Comparison of ENCODE assay signal across 13 cellular contexts in the genomic region with DNA sequence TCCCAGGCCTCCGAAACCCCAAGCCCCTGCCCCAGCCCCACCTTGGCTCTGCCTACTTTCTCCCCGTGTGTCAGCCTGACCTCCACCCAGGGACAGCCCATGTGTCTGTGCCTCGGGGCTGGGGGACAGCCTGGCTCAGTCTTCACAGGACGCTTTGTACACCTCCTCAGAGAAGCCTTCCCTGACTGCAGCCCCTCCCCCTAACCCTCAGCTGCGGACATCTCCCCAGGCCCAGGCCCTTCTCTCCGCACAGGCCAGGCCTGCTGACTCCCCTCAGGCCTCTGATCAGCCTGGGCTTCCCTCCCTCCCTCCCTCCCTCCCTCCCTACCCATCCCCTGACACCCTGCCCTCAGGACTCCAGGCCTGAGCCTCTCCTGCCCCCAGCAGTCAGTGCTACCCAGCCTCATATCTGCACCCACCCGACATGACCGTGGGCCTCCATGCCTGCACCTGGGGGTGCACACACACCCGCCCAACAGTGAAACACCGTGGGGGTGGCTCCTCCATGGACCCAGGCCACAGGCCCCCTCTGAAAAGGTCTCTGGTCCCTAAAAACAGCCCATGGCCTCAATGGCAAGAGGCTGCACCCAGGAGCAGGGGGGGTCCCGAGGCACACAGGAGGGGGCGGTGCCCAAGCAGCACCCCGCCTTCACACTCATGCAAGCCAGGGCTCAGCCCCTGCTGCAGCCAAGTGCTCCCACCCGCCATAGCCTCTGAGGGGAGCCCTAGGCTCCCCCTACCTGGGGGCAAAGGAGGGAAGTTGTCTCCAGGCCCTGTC. TPM values are rescaled to one million over a fixed set of nuclear protein-coding genes. Genes with fewer than 3 reads are reported as not detected.
DNase-seq lines count a peak whose midpoint lies in the region; ATAC-seq and TF ChIP-seq lines count a peak whose summit lies in the region.
"Had no signal": no experiment of that assay in that cellular context is flagged by ENCODE, and none has a peak within 500 bp of the region (broad histone marks: within the 10 kb centered on the region; RNA-seq: fewer than 3 reads in every experiment).

No MANE protein-coding gene starts in this region.

- H2BK20ac ChIP-seq in H9 (ENCODE audit: low read depth, low read length, poor library complexity, severe bottlenecking), result no peak overlapping the region

- H3K27ac Mint-ChIP-seq in H9 (peak overlapping the region in 2 of 3 experiments; percentile 85; a peak in 3 of 7 replicates), WTC11 (no peak overlapping the region; the same call in 1 of the 2 replicates)
- H3K27ac Mint-ChIP-seq in stimulated activated naive CD8-positive, alpha-beta T cell treated with anti-CD3 and anti-CD28 coated beads, Interleukin-15, amount 100 ng/mL, for 72 hours, result no peak overlapping the region

- POLR2A ChIA-PET in WTC11 (lab: Charles Lee), result no interaction called here

- DNase-seq in H9 (no peak), WTC11 (ENCODE audit: low spot score) (no peak), islet precursor cell (peak; percentile 83), suprapubic skin (ENCODE audit: low spot score in 2 of 2) (no peak), NCI-H226 (no peak), NCI-H2171 treated with DMSO at 0.1 percent for 48 hours (lab: John Stamatoyannopoulos, UW) (no peak)
- DNase-seq in stimulated activated naive CD8-positive, alpha-beta T cell treated with anti-CD3 and anti-CD28 coated beads, Interleukin-15, amount 100 ng/mL, for 72 hours, result no peak
- no peak for DNase-seq in activated CD8-positive, alpha-beta memory T cell treated with anti-CD3 and anti-CD28 coated beads for 24 hours
- DNase-seq: activated CD4-positive, CD25-positive, alpha-beta regulatory T cell; activated naive CD4-positive, alpha-beta T cell treated with anti-CD3 and anti-CD28 coated beads, Interleukin-2, amount 50 U/mL, for 16 hours; MM.1S had no signal

- no peak overlapping the region for H2AK5ac ChIP-seq in H9 (ENCODE audit: insufficient read length, low read length)

- H3K4me3 Mint-ChIP-seq in H9, result no peak overlapping the region
- H3K4me3 Mint-ChIP-seq in WTC11, result no peak overlapping the region
- H3K4me3 Mint-ChIP-seq in stimulated activated naive CD8-positive, alpha-beta T cell treated with anti-CD3 and anti-CD28 coated beads, Interleukin-15, amount 100 ng/mL, for 72 hours, result no peak overlapping the region
- H3K4me3 Mint-ChIP-seq: neural crest cell had no signal

- H4K20me1 ChIP-seq in H9 (ENCODE audit: control insufficient read depth, insufficient read depth, insufficient read length), result no peaks in the 10 kb centered on the region

- H2BK120ac ChIP-seq in H9 (ENCODE audit: low read depth, low read length, poor library complexity, severe bottlenecking), result no peak overlapping the region

- no peak overlapping the region for H3K56ac ChIP-seq in H9 (ENCODE audit: insufficient read length, low read depth, low read length)

- peaks cover 5% of the 10 kb centered on the region for H3K79me1 ChIP-seq in H9 (ENCODE audit: insufficient read depth, low read depth, low read length, poor library complexity, severe bottlenecking)

- TF ChIP-seq CTCF in H9 (conservative IDR thresholded peaks at IDR 0.05) (no peak), WTC11 (IDR thresholded peaks at IDR 0.05) (no peak), suprapubic skin (IDR thresholded peaks at IDR 0.05) (no peak)

- no peak overlapping the region for H3K18ac ChIP-seq in H9 (ENCODE audit: insufficient read length, low read depth, low read length)

- H3K27me3 Mint-ChIP-seq in H9 (ENCODE audit: low read depth) (no peaks in the 10 kb centered on the region; the same call in 1 of the 2 replicates), WTC11 (ENCODE audit: low read depth) (no peaks in the 10 kb centered on the region)
- H3K27me3 Mint-ChIP-seq in stimulated activated naive CD8-positive, alpha-beta T cell treated with anti-CD3 and anti-CD28 coated beads, Interleukin-15, amount 100 ng/mL, for 72 hours, result peaks cover 15% of the 10 kb centered on the region

- H3K4me2 ChIP-seq in H9 (ENCODE audit: insufficient read depth, insufficient read length, low read length), result no peak overlapping the region

- H3K79me2 ChIP-seq in H9 (ENCODE audit: insufficient read depth, low read length), result peaks cover 4% of the 10 kb centered on the region; the same call in 1 of the 2 replicates

- no peak overlapping the region for H3K23ac ChIP-seq in H9 (ENCODE audit: insufficient read length, low read depth, low read length)

- peaks cover 2 to 11% of the 10 kb centered on the region in 2 experiments for H3K9me3 Mint-ChIP-seq in H9
- H3K9me3 Mint-ChIP-seq in WTC11, result peaks cover 3% of the 10 kb centered on the region
- peaks cover 3 to 5% of the 10 kb centered on the region in 2 donors for H3K9me3 Mint-ChIP-seq in stimulated activated naive CD8-positive, alpha-beta T cell treated with anti-CD3 and anti-CD28 coated beads, Interleukin-15, amount 100 ng/mL, for 72 hours

- TF ChIP-seq POLR2A in suprapubic skin (IDR thresholded peaks at IDR 0.05), result no peak

- peaks cover 2 to 34% (median 28%) of the 10 kb centered on the region in 3 experiments for H3K36me3 Mint-ChIP-seq in H9 (ENCODE audit: insufficient read depth in 1 of 3, low read depth in 3 of 3)
- H3K36me3 Mint-ChIP-seq in WTC11, result peaks cover 20% of the 10 kb centered on the region

- H3K14ac ChIP-seq in H9 (ENCODE audit: insufficient read depth, low read length), result no peak overlapping the region; the same call in 1 of the 2 replicates

- no peak overlapping the region for H2AFZ ChIP-seq in H9 (ENCODE audit: low read length)

- H2BK12ac ChIP-seq in H9 (ENCODE audit: insufficient read length, low read depth, low read length), result no peak overlapping the region

- no peak overlapping the region for H4K8ac ChIP-seq in H9 (replicated peaks; ENCODE audit: insufficient read length, low read depth, low read length)

- no peak overlapping the region for H4K5ac ChIP-seq in H9 (ENCODE audit: insufficient read length, low read depth, low read length)

- H4K91ac ChIP-seq in H9 (ENCODE audit: insufficient read length, low read depth, low read length), result no peak overlapping the region

- WGBS in H9 (ENCODE audit: extremely low coverage, insufficient read length, low lambda C conversion rate), result no CpG with 5 or more reads among the region's 14 CpGs
- WGBS in suprapubic skin, result 64% methylated on average over 9 of the region's 14 CpGs

- H3K4me1 ChIP-seq in H9 (ENCODE audit: insufficient read depth, low read length) (no peaks in the 10 kb centered on the region; the same call in 1 of the 2 replicates), suprapubic skin (peaks cover 95% of the 10 kb centered on the region)

- no peak overlapping the region for H3T11ph ChIP-seq in H9 (ENCODE audit: low read length)

- H3K27ac ChIP-seq in H9 (ENCODE audit: insufficient read length, low read depth, low read length) (no peak overlapping the region), suprapubic skin (peak overlapping the region; percentile 82)

- H3K27me3 ChIP-seq in H9 (ENCODE audit: insufficient read depth, low read length), result no peaks in the 10 kb centered on the region
- no peaks in the 10 kb centered on the region for H3K27me3 ChIP-seq in suprapubic skin

- peaks cover 13 to 25% of the 10 kb centered on the region in 2 experiments for H3K4me1 Mint-ChIP-seq in H9
- peaks cover 13% of the 10 kb centered on the region for H3K4me1 Mint-ChIP-seq in WTC11
- H3K4me1 Mint-ChIP-seq in stimulated activated naive CD8-positive, alpha-beta T cell treated with anti-CD3 and anti-CD28 coated beads, Interleukin-15, amount 100 ng/mL, for 72 hours, result no peaks in the 10 kb centered on the region

- no peak overlapping the region for H2BK5ac ChIP-seq in H9 (ENCODE audit: insufficient read length, low read length)

- TF ChIP-seq EP300 in suprapubic skin (IDR thresholded peaks at IDR 0.05), result no peak

- H3K9me3 ChIP-seq in H9 (ENCODE audit: control insufficient read depth, low read depth, low read length) (no peaks in the 10 kb centered on the region), suprapubic skin (no peaks in the 10 kb centered on the region)

- no peak overlapping the region for H3K4ac ChIP-seq in H9 (ENCODE audit: low read depth, low read length)

- peak; percentile 6; the same call in 1 of the 2 replicates for ATAC-seq in WTC11
- no peak for ATAC-seq in stimulated activated naive CD8-positive, alpha-beta T cell treated with anti-CD3 and anti-CD28 coated beads, Interleukin-15, amount 100 ng/mL, for 72 hours

- CTCF ChIA-PET in WTC11 (lab: Charles Lee), result interaction anchor here (1.3 kb wide), 2 partner anchors 14 to 28 kb away, joined by 3 to 4 read pairs; no protein-coding TSS in a partner anchor

- H2BK15ac ChIP-seq in H9 (ENCODE audit: low read depth, low read length), result no peak overlapping the region

- no peak overlapping the region for H3K4me3 ChIP-seq in suprapubic skin
- H3K4me3 ChIP-seq: smooth muscle cell had no signal

- no peaks in the 10 kb centered on the region for H3K23me2 ChIP-seq in H9 (ENCODE audit: insufficient read length, low read depth, low read length, poor library complexity, severe bottlenecking)

- no peak overlapping the region for H3K9ac ChIP-seq in H9 (ENCODE audit: extremely low read depth, insufficient read length, low read length)

- peaks cover 12% of the 10 kb centered on the region for H3K36me3 ChIP-seq in suprapubic skin

TF ChIP-seq in WTC11, 78 proteins besides CTCF, POLR2A, EP300 and RAD21:
- no peak for TF ChIP-seq NFYB (CRISPR knock-in tag; conservative IDR thresholded peaks at IDR 0.05; ENCODE audit: low read depth)
- TF ChIP-seq, protein P1, sequence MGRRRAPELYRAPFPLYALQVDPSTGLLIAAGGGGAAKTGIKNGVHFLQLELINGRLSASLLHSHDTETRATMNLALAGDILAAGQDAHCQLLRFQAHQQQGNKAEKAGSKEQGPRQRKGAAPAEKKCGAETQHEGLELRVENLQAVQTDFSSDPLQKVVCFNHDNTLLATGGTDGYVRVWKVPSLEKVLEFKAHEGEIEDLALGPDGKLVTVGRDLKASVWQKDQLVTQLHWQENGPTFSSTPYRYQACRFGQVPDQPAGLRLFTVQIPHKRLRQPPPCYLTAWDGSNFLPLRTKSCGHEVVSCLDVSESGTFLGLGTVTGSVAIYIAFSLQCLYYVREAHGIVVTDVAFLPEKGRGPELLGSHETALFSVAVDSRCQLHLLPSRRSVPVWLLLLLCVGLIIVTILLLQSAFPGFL (CRISPR knock-in tag; IDR thresholded peaks at IDR 0.05; ENCODE audit: borderline replicate concordance), result no peak
TF ChIP-seq in WTC11: peak in this region for 0.

RNA-seq across cellular contexts. Expression of a gene that starts 12.9 kb away (rescaled TPM):
- total RNA-seq in H9 (2021) (200 and 201 TPM in 2 replicates), WTC11 (2021) (298 to 329 TPM (median 323 TPM) in 3 replicates), suprapubic skin (100 to 1,000 TPM; 200 to 623 (median 316) TPM)

RNA-seq across cellular contexts. Expression of a gene that starts 32.7 kb away (rescaled TPM):
- total RNA-seq in H9 (2021), result 1,715 and 1,736 TPM in 2 replicates
- 2,016 to 2,119 TPM (median 2,047 TPM) in 3 replicates for total RNA-seq in WTC11 (2021)
- 1,000 to 10,000 TPM; 1,604 to 3,217 (median 2,363) TPM for total RNA-seq in suprapubic skin

RNA-seq across cellular contexts. Expression of a gene that starts 51.4 kb away (rescaled TPM):
- total RNA-seq in H9 (2021), result 153 and 154 TPM in 2 replicates
- total RNA-seq in WTC11 (2021), result 146 to 160 TPM (median 147 TPM) in 3 replicates
- total RNA-seq in suprapubic skin, result 100 to 1,000 TPM in 3 of 4 donors, 10 to 100 TPM in 1; 84.7 to 155 (median 146) TPM

RNA-seq across cellular contexts. Expression of a gene that starts 52.9 kb away (rescaled TPM):
- 10.8 and 11.0 TPM in 2 replicates for total RNA-seq in H9 (2021)
- total RNA-seq in WTC11 (2021), result 7.5 to 10.6 TPM (median 9.2 TPM) in 3 replicates
- 1 to 10 TPM; 3.8 to 7.2 (median 4.5) TPM for total RNA-seq in suprapubic skin

Comparison
In these comparisons a context has a peak if more than half of its experiments do, and no peak if none do; other contexts are left out.
1. H3K27ac Mint-ChIP-seq: peak in H9 (2 of 3); none in WTC11 (single experiment) and stimulated activated naive CD8-positive, alpha-beta T cell treated with anti-CD3 and anti-CD28 coated beads, Interleukin-15, amount 100 ng/mL, for 72 hours (0 of 2).